In genomic region chr1:100481320-100481719, GRCh38 we compare ENCODE assay signal across 23 cellular contexts. TPM values are rescaled to one million over a fixed set of nuclear protein-coding genes. Genes with fewer than 3 reads are reported as not detected.
DNase-seq lines count a peak whose midpoint lies in the region; ATAC-seq, FAIRE-seq and TF ChIP-seq lines count a peak whose summit lies in the region.
"Had no signal": no experiment of that assay in that cellular context is flagged by ENCODE, and none has a peak within 500 bp of the region (broad histone marks: within the 10 kb centered on the region; RNA-seq: fewer than 3 reads in every experiment).

No MANE protein-coding gene starts in this region.

- CTCF ChIA-PET in CD4-positive, alpha-beta memory T cell (lab: Charles Lee; ENCODE audit: partially characterized antibody) = no interaction called here
- CTCF ChIA-PET in SK-N-SH (lab: Yijun Ruan, JAX) (interaction anchor here (1.9 to 2.5 kb wide), 2 partner anchors 18 to 387 kb away, joined by 8 to 15 read pairs; no protein-coding TSS in a partner anchor), K562 (lab: Yijun Ruan, JAX; ENCODE audit: low intra/inter-chr PET ratio) (no interaction called here), WTC11 (lab: Charles Lee) (no interaction called here)

- ATAC-seq in K562 = peak; percentile 16; the same call in 2 of the 3 replicates
- ATAC-seq in sciatic nerve = peak; percentile 80
- no peak for ATAC-seq in right cardiac atrium
- no peak for ATAC-seq in WTC11

- no peak for FAIRE-seq in K562 (lab: Jason Lieb, UNC)
- FAIRE-seq: G401.6 had no signal

- no peaks in the 10 kb centered on the region for H3K9me2 ChIP-seq in SK-N-SH

- BruUV-seq in K562 (replicated peaks; lab: Mats Ljungman, UMichigan) = no TSS peak

- no peak for TF ChIP-seq POLR2A in K562 (conservative IDR thresholded peaks at IDR 0.05)

- TF ChIP-seq EP300 in SK-N-SH (IDR thresholded peaks at IDR 0.05; ENCODE audit: borderline replicate concordance in 1 of 2, low read depth in 1 of 2, low read length in 1 of 2) (0 out of 4 replicates have a peak, but pooled peaks of 1 of the 2 experiments have one; percentile 30), K562 (IDR thresholded peaks at IDR 0.05; ENCODE audit: low read length) (no peak)

- no peaks in the 10 kb centered on the region for H3K27me3 ChIP-seq in CD4-positive, alpha-beta memory T cell (ENCODE audit: insufficient read depth, low read length)
- H3K27me3 ChIP-seq in SK-N-SH (ENCODE audit: insufficient read depth) (no peaks in the 10 kb centered on the region), K562 (ENCODE audit: control insufficient read depth in 2 of 2, insufficient read depth in 2 of 2, low read length in 2 of 2) (no peaks in the 10 kb centered on the region), right cardiac atrium (ENCODE audit: control insufficient read depth, insufficient read depth) (no peaks in the 10 kb centered on the region)
- H3K27me3 ChIP-seq: MG63, SJSA1 had no signal

- no peak overlapping the region for H3K4me3 Mint-ChIP-seq in CD4-positive, alpha-beta memory T cell
- H3K4me3 Mint-ChIP-seq in WTC11 = no peak overlapping the region

- TF ChIP-seq RAD21 in SK-N-SH (IDR thresholded peaks at IDR 0.05; ENCODE audit: low read length) (no peak), K562 (CRISPR knock-in tag; conservative IDR thresholded peaks at IDR 0.05 in 1 of 2, IDR thresholded peaks at IDR 0.05 in 1 of 2) (no peak)

- H3K4me3 ChIP-seq in CD4-positive, alpha-beta memory T cell (ENCODE audit: low read length in 2 of 2) = no peak overlapping the region
- H3K4me3 ChIP-seq in SK-N-SH (ENCODE audit: low read depth in 2 of 2, low read length in 1 of 2) (no peak overlapping the region), K562 (no peak overlapping the region), right cardiac atrium (ENCODE audit: low read length) (no peak overlapping the region)
- H3K4me3 ChIP-seq: MG63, SJSA1 had no signal

- H3K79me2 ChIP-seq in SK-N-SH (ENCODE audit: insufficient read depth) (no peaks in the 10 kb centered on the region), K562 (ENCODE audit: control insufficient read depth, insufficient read depth, low read length) (no peaks in the 10 kb centered on the region; the same call in 2 of the 3 replicates)

- H3K36me3 ChIP-seq in CD4-positive, alpha-beta memory T cell (ENCODE audit: insufficient read depth, low read length) = peaks cover 59% of the 10 kb centered on the region
- H3K36me3 ChIP-seq in SK-N-SH (replicated peaks in 1 of 2; ENCODE audit: control insufficient read depth in 1 of 2, insufficient read depth in 2 of 2, low read length in 1 of 2) (peaks cover 3 to 12% of the 10 kb centered on the region in 2 experiments), K562 (ENCODE audit: control insufficient read depth, insufficient read depth, low read length) (peaks cover 80% of the 10 kb centered on the region)
- H3K36me3 ChIP-seq: MG63, SJSA1 had no signal

- H3K36me3 Mint-ChIP-seq in CD4-positive, alpha-beta memory T cell = peaks cover 64 to 80% of the 10 kb centered on the region in 2 donors
- H3K36me3 Mint-ChIP-seq in WTC11 = no peaks in the 10 kb centered on the region

- H4K20me1 ChIP-seq in SK-N-SH (ENCODE audit: insufficient read depth) = no peaks in the 10 kb centered on the region
- H4K20me1 ChIP-seq in K562 (replicated peaks; ENCODE audit: control insufficient read depth, insufficient read depth, low read length) = no peaks in the 10 kb centered on the region

- H3K27ac ChIP-seq in CD4-positive, alpha-beta memory T cell (ENCODE audit: low read depth, low read length) = no peak overlapping the region
- H3K27ac ChIP-seq in SK-N-SH (ENCODE audit: low read depth in 2 of 2, low read length in 1 of 2) = peak overlapping the region in 1 of 2 experiments; percentile 51; a peak in 2 of 4 replicates
- H3K27ac ChIP-seq in K562 (ENCODE audit: extremely low read depth, low read depth, low read length) = no peak overlapping the region
- H3K27ac ChIP-seq in right cardiac atrium (ENCODE audit: low read length) = no peak overlapping the region
- H3K27ac ChIP-seq: SJSA1 had no signal

- no peak for DNase-seq in CD4-positive, alpha-beta memory T cell
- DNase-seq in SK-N-SH (no peak), K562 (ENCODE audit: extremely low read depth in 1 of 4, low spot score in 3 of 4) (no peak), sciatic nerve (ENCODE audit: low spot score) (no peak), right cardiac atrium (no peak), WTC11 (ENCODE audit: low spot score) (no peak), putamen (ENCODE audit: low spot score) (no peak)
- DNase-seq: C1 segment of cervical spinal cord, HCEC 1CT, KG1, MG63, NCI-H1105 treated with DMSO at 0.1 percent for 48 hours, NCI-H146, NCI-H2029 treated with DMSO at 0.1 percent for 48 hours, NCI-H446 treated with DMSO at 0.1 percent for 48 hours, NCI-H526, NCI-H82, Right ventricle myocardium superior, RPMI8226 had no signal

- no peak overlapping the region for H3K4me2 ChIP-seq in SK-N-SH
- no peak overlapping the region for H3K4me2 ChIP-seq in K562 (ENCODE audit: insufficient read depth, low read length)

- H3F3A ChIP-seq in SK-N-SH (replicated peaks; ENCODE audit: insufficient read depth) = no peaks in the 10 kb centered on the region

- H3K9me3 Mint-ChIP-seq in CD4-positive, alpha-beta memory T cell = peaks cover 0 to 4% (median 0%) of the 10 kb centered on the region in 8 donors
- H3K9me3 Mint-ChIP-seq in WTC11 = no peaks in the 10 kb centered on the region

- H3K4me1 Mint-ChIP-seq in CD4-positive, alpha-beta memory T cell = peaks cover 18 to 28% (median 21%) of the 10 kb centered on the region in 4 donors
- peaks cover 7% of the 10 kb centered on the region for H3K4me1 Mint-ChIP-seq in WTC11

- WGBS in SK-N-SH (ENCODE audit: low lambda C conversion rate) = 73% methylated on average over 2 of the region's 2 CpGs
- WGBS in K562 (ENCODE audit: insufficient coverage, low coverage, missing lambda C conversion rate) = 86% methylated on average over 2 of the region's 2 CpGs
- WGBS in right cardiac atrium = 86% methylated on average over 2 of the region's 2 CpGs

- H3K9me3 ChIP-seq in CD4-positive, alpha-beta memory T cell (ENCODE audit: control insufficient read depth in 1 of 2, low read length in 2 of 2) = no peaks in the 10 kb centered on the region
- H3K9me3 ChIP-seq in SK-N-SH (no peaks in the 10 kb centered on the region), K562 (replicated peaks; ENCODE audit: control insufficient read depth, insufficient read depth, low read depth, low read length) (no peaks in the 10 kb centered on the region), right cardiac atrium (ENCODE audit: control insufficient read depth, low read length) (no peaks in the 10 kb centered on the region)
- H3K9me3 ChIP-seq: MG63, SJSA1 had no signal

- no peak overlapping the region for H2AFZ ChIP-seq in SK-N-SH (ENCODE audit: low read depth)
- H2AFZ ChIP-seq in K562 (ENCODE audit: low read depth, low read length) = no peak overlapping the region

- no peaks in the 10 kb centered on the region for H3K4me1 ChIP-seq in CD4-positive, alpha-beta memory T cell (ENCODE audit: insufficient read depth, low read length)
- H3K4me1 ChIP-seq in SK-N-SH (ENCODE audit: control insufficient read depth in 1 of 2, insufficient read depth in 2 of 2, low read depth in 1 of 2, low read length in 1 of 2) (peaks cover 0 to 7% of the 10 kb centered on the region in 2 experiments; a peak in 1 of 4 replicates), K562 (replicated peaks in 1 of 2; ENCODE audit: control insufficient read depth in 2 of 2, insufficient read depth in 2 of 2, low read length in 2 of 2) (no peaks in the 10 kb centered on the region), right cardiac atrium (ENCODE audit: control insufficient read depth, insufficient read depth, low read length) (no peaks in the 10 kb centered on the region)
- H3K4me1 ChIP-seq: SJSA1 had no signal

- TF ChIP-seq CTCF in SK-N-SH (IDR thresholded peaks at IDR 0.05) (no peak), K562 (IDR thresholded peaks at IDR 0.05 in 2 of 3, conservative IDR thresholded peaks at IDR 0.05 in 1 of 3; ENCODE audit: insufficient read depth in 2 of 3, low read depth in 1 of 3, low read length in 3 of 3) (no peak), WTC11 (IDR thresholded peaks at IDR 0.05) (no peak)

- in situ Hi-C loops in K562 (cut with MboI) = loop anchor here (25.0 kb wide), 1 partner anchor 381 kb away; no protein-coding TSS in a partner anchor

- no peak overlapping the region for H3K9ac ChIP-seq in SK-N-SH
- no peak overlapping the region; a peak in 1 of 4 replicates for H3K9ac ChIP-seq in K562 (ENCODE audit: insufficient read depth in 1 of 2, low read depth in 2 of 2, low read length in 2 of 2)

- POLR2A ChIA-PET in CD4-positive, alpha-beta memory T cell (lab: Charles Lee; ENCODE audit: partially characterized antibody) = no interaction called here
- POLR2A ChIA-PET in SK-N-SH (lab: Yijun Ruan, JAX) (no interaction called here), K562 (lab: Yijun Ruan, JAX) (no interaction called here), WTC11 (lab: Charles Lee) (no interaction called here)

- H3K27ac Mint-ChIP-seq in CD4-positive, alpha-beta memory T cell = peak overlapping the region in 6 of 7 donors; percentile 22 to 91 (median 74)
- no peak overlapping the region for H3K27ac Mint-ChIP-seq in WTC11

- H3K27me3 Mint-ChIP-seq in CD4-positive, alpha-beta memory T cell = no peaks in the 10 kb centered on the region
- no peaks in the 10 kb centered on the region for H3K27me3 Mint-ChIP-seq in WTC11 (ENCODE audit: low read depth)

- no peaks in the 10 kb centered on the region for H3K9me1 ChIP-seq in K562 (ENCODE audit: control insufficient read depth, insufficient read depth, low read length)

- intact Hi-C loops in CD4-positive, alpha-beta memory T cell (cut with micrococcal nuclease) = no loop called here
- intact Hi-C loops in K562 (cut with micrococcal nuclease) (no loop called here), sciatic nerve (cut with DNase I) (no loop called here), right cardiac atrium (cut with DNase I) (no loop called here)

RNA-seq across cellular contexts. Expression of gene GPR88, which starts 56.6 kb away (rescaled TPM):
- total RNA-seq in CD4-positive, alpha-beta memory T cell = under 1 TPM in 1 of 2 experiments, not detected in 1; 0.12 TPM
- polyA plus RNA-seq in CD4-positive, alpha-beta memory T cell = not detected
- 0.03 TPM in 2 replicates for polyA plus RNA-seq in SK-N-SH (2012; rRNA removed)
- polyA plus RNA-seq in SK-N-SH (2012; cell fraction: cytosol; rRNA removed) = 0.05 and 0.07 TPM in 2 replicates
- 0.02 TPM in 1 of 2 replicates, not detected in the other for polyA plus RNA-seq in SK-N-SH (2012; cell fraction: nucleus; rRNA removed)
- not detected in 2 replicates for total RNA-seq in K562 (2011; cell fraction: chromatin; rRNA removed; ENCODE audit: low replicate concordance)
- total RNA-seq in K562 (2011; cell fraction: nucleolus; rRNA removed) = not detected in 2 replicates
- total RNA-seq in K562 (2011; cell fraction: nucleoplasm; rRNA removed) = not detected in 2 replicates
- not detected in 2 replicates for total RNA-seq in K562 (2014; rRNA removed)
- not detected in 2 replicates for total RNA-seq in K562 (2014; rRNA removed; fragmentation: Illumina TruSeq; extraction: Trizol)
- total RNA-seq in K562 (2015; rRNA removed; fragmentation: Illumina TruSeq; extraction: Trizol) = not detected in 2 replicates
- not detected in 2 replicates for total RNA-seq in K562 (2021)
- polyA plus RNA-seq in K562 (2011; rRNA removed) = not detected in 2 replicates
- not detected in 2 replicates for polyA plus RNA-seq in K562 (2011; cell fraction: cytosol; rRNA removed)
- polyA plus RNA-seq in K562 (2011; cell fraction: nucleus; rRNA removed) = not detected in 2 replicates
- not detected in 2 replicates for polyA plus RNA-seq in K562 (2012)
- polyA plus RNA-seq in K562 (2014; fragmentation: Illumina TruSeq; extraction: Trizol) = not detected in 2 replicates
- polyA plus RNA-seq in K562 (2014; fragmentation: Nextera tagmentation; extraction: Ambion mirVana) = not detected
- not detected in 2 replicates for polyA plus RNA-seq in K562 (2014; rRNA removed)
- polyA minus RNA-seq in K562 (2011; rRNA and poly(A)+ RNA removed) = not detected in 2 replicates
- not detected in 2 replicates for polyA minus RNA-seq in K562 (2011; cell fraction: cytosol; rRNA and poly(A)+ RNA removed)
- not detected in 2 replicates for polyA minus RNA-seq in K562 (2011; cell fraction: nucleus; rRNA and poly(A)+ RNA removed)
- total RNA-seq in sciatic nerve = 1.7 TPM
- total RNA-seq in right cardiac atrium = under 1 TPM; 0.11 to 0.26 (median 0.13) TPM
- polyA plus RNA-seq in right cardiac atrium = 0.38 TPM
- not detected in 3 replicates for total RNA-seq in WTC11 (2021)
- total RNA-seq: A673, H1, Right ventricle myocardium superior, SJSA1 had no signal
- polyA plus RNA-seq: H1 had no signal

Comparison
In these comparisons a context has a peak if more than half of its experiments do, and no peak if none do; other contexts are left out.
1. ATAC-seq: peak in K562 (single experiment) and sciatic nerve (single experiment); none in right cardiac atrium (0 of 2) and WTC11 (single experiment).